ENCODE assay signal across 8 cellular contexts in the genomic region with DNA sequence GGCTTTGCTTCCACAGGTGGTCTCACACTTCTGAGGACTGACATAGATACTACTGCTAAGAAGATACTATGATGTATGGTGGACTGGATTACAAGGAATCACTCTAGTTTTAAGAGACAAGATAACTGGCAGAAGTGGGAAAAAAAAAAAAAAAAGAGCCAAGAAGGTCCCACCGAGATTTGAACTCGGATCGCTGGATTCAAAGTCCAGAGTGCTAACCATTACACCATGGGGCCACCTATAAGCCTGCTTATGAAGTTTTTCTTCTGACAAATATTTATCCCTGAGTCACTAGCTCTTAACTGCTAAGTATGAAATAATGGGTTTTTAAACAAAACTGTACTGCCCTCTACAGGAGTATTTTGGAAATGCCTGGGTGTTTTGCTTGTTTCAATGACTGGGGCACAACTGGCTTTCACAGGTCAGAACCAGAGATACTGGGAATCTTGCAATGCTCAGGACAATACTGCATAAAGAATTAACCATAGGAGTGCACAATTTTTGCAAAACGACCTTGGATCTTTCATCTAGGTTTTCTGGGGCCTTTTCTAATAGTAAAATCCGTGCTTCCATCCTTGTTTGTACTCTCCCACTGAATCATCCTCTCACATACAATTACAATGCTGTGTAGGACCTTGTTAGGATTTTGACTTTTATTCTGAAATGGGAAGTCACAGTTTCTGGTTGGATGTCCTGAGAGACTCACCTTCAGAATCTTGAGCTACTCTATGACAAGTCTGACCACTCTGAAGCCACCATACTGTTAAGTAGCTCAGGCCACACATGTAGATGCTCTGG.
DNase-seq lines count a peak whose midpoint lies in the region; ATAC-seq and TF ChIP-seq lines count a peak whose summit lies in the region.

No MANE protein-coding gene starts in this region.

- ATAC-seq in GM18858 (IDR thresholded peaks at IDR 0.05; ENCODE audit: unreplicated experiment), result peak; percentile 32
- ATAC-seq in HG03520 (IDR thresholded peaks at IDR 0.05; ENCODE audit: unreplicated experiment), result peak; percentile 36
- peak; percentile 53 to 66 for ATAC-seq in naive thymus-derived CD8-positive, alpha-beta T cell
- no peak for ATAC-seq in GM19023 (IDR thresholded peaks at IDR 0.05; ENCODE audit: unreplicated experiment)

- H3K4me3 Mint-ChIP-seq in naive thymus-derived CD8-positive, alpha-beta T cell, result peak overlapping the region in 1 of 10 donors; percentile 14

- no peaks in the 10 kb centered on the region for H3K36me3 Mint-ChIP-seq in naive thymus-derived CD8-positive, alpha-beta T cell

- H3K9me3 Mint-ChIP-seq in naive thymus-derived CD8-positive, alpha-beta T cell, result no peaks in the 10 kb centered on the region

- DNase-seq in BE2C, result peak; percentile 65
- peak; percentile 19 for DNase-seq in NCI-H510A (lab: John Stamatoyannopoulos, UW)
- DNase-seq in activated CD4-positive, alpha-beta T cell treated with anti-CD3 and anti-CD28 coated beads for 48 hours, result peak; percentile 49
- DNase-seq in erythroblast (lab: John Stamatoyannopoulos, UW), result peak; percentile 90 to 95
- peak in 8 of 10 donors; percentile 45 to 89 (median 74) for DNase-seq in naive thymus-derived CD8-positive, alpha-beta T cell

- H3K4me3 ChIP-seq in BE2C (ENCODE audit: low read depth, low read length), result peak overlapping the region; percentile 4; the same call in 1 of the 2 replicates

- no peak for TF ChIP-seq POLR2A in erythroblast (IDR thresholded peaks at IDR 0.05; ENCODE audit: low read length)

- no peaks in the 10 kb centered on the region for H3K27me3 ChIP-seq in BE2C

- no peaks in the 10 kb centered on the region for H3K4me1 ChIP-seq in BE2C

- peak overlapping the region in 6 of 10 donors; percentile 28 to 72 (median 51) for H3K27ac Mint-ChIP-seq in naive thymus-derived CD8-positive, alpha-beta T cell

- H3K27me3 Mint-ChIP-seq in naive thymus-derived CD8-positive, alpha-beta T cell, result peaks cover 6 to 11% (median 7%) of the 10 kb centered on the region in 5 donors

- H3K9me3 ChIP-seq in BE2C, result no peaks in the 10 kb centered on the region

- peaks cover 8 to 28% (median 24%) of the 10 kb centered on the region in 4 donors for H3K4me1 Mint-ChIP-seq in naive thymus-derived CD8-positive, alpha-beta T cell

- POLR2A ChIA-PET in naive thymus-derived CD8-positive, alpha-beta T cell (lab: Charles Lee), result interaction anchor here (1.0 to 4.0 kb wide), 10 partner anchors 12 to 664 kb away, joined by 3 to 23 read pairs (median 4); a partner anchor contains a TSS

- TF ChIP-seq CTCF in BE2C (IDR thresholded peaks at IDR 0.05; ENCODE audit: low read depth, low read length), result peak; percentile 76

- H3K36me3 ChIP-seq in BE2C, result no peaks in the 10 kb centered on the region

Comparison
In these comparisons a context has a peak if more than half of its experiments do, and no peak if none do; other contexts are left out.
1. DNase-seq: peak in every context shown above with its lines; median percentile 92 in erythroblast; 74 in naive thymus-derived CD8-positive, alpha-beta T cell; 65 in BE2C; 49 in activated CD4-positive, alpha-beta T cell treated with anti-CD3 and anti-CD28 coated beads for 48 hours; 19 in NCI-H510A.